In the genomic region with DNA sequence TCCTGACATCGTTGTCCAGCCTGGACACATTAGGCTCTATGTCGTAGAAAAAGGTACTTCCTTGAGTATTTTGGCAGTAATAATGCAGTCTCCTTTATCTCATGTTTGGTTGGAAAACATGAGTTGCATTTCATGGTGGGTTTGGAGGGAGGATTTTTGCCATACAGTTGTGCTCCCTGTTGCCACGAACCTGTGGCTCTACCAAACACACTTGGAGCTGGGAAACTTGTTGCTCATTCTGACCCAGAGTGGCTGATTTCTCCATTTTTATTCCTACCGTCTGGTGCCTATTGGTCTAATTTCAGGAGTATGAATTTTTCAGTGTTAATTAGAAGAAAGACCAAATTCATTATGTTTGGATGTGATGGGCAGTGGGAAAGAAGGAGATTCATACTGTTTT, we compare ENCODE assay signal across 35 cellular contexts.
"Had no signal": no experiment of that assay in that cellular context is flagged by ENCODE, and none has a peak within 500 bp of the region (broad histone marks: within the 10 kb centered on the region; RNA-seq: fewer than 3 reads in every experiment).

No MANE protein-coding gene starts in this region.

- H3K4me3 ChIP-seq: MG63 had no signal

- H3K27me3 ChIP-seq: MG63 had no signal

- H3K9me3 ChIP-seq: MG63 had no signal

- DNase-seq: Karpas-422, Kasumi-1, MG63, MV-4-11, NCI-H1048, NCI-H1092, NCI-H1092 treated with DMSO at 0.1 percent for 48 hours, NCI-H1105, NCI-H1105 treated with DMSO at 0.1 percent for 48 hours, NCI-H1417, NCI-H1417 treated with DMSO at 0.1 percent for 48 hours, NCI-H1436, NCI-H1436 treated with DMSO at 0.1 percent for 48 hours, NCI-H146, NCI-H1694, NCI-H1694 treated with DMSO at 0.1 percent for 48 hours, NCI-H187, NCI-H187 treated with DMSO at 0.1 percent for 48 hours, NCI-H1930, NCI-H2029, NCI-H2029 treated with DMSO at 0.1 percent for 48 hours, NCI-H2081, NCI-H2081 treated with DMSO at 0.1 percent for 48 hours, NCI-H2107, NCI-H2171, NCI-H2171 treated with DMSO at 0.1 percent for 48 hours, NCI-H2227 treated with DMSO at 0.1 percent for 48 hours, NCI-H226, NCI-H345, NCI-H446, NCI-H446 treated with DMSO at 0.1 percent for 48 hours, NCI-H510A, NCI-H510A treated with DMSO at 0.1 percent for 48 hours, NCI-H524, NCI-H524 treated with DMSO at 0.1 percent for 48 hours had no signal
